In the genomic region with DNA sequence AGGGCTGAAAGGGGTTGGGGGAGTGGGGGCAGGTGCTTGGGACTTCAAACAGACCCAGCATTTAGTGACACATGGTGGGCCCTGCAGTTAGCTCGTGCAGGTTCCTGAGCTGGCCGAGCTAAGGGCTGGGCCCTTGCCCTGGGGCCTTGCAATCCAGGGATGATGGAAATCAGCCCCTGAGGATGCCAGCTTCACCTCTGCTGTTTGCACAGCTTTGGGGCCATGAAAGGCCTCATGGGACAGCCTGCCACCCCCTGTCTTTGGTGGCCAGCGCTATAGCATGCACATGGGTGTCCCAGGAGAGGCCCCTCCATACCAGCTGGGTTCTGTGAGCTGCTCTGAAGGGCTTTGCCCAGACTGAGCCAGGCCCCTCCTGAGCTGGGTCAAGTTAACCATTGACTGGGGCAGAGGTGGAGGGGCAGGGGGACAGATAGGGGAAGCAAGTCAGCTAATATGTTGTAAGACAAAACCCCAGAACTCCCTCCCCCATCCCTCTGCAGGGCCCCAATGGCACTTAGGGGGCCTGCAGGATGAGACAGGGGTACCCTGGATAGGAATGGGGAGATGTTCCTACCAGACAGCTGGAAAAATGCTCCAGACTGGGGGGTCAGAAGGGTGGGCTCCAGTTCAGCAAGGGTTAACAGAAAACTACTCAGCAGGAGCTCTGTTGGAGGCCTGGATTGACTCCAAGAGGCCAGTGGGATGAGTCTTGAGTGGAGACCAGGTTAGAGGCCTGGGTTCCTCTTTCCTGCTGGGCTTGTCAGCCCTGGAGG, we compare ENCODE assay signal across 1 cellular context.
A peak's percentile ranks its signal among the peaks of the same experiment; 100 is the strongest.
TF ChIP-seq lines count a peak whose summit lies in the region.

No MANE protein-coding gene starts in this region.

TF ChIP-seq in HepG2, 621 proteins besides CTCF, POLR2A, EP300 and RAD21 (continued from another document and continues in another):
- TF ChIP-seq, protein P1, sequence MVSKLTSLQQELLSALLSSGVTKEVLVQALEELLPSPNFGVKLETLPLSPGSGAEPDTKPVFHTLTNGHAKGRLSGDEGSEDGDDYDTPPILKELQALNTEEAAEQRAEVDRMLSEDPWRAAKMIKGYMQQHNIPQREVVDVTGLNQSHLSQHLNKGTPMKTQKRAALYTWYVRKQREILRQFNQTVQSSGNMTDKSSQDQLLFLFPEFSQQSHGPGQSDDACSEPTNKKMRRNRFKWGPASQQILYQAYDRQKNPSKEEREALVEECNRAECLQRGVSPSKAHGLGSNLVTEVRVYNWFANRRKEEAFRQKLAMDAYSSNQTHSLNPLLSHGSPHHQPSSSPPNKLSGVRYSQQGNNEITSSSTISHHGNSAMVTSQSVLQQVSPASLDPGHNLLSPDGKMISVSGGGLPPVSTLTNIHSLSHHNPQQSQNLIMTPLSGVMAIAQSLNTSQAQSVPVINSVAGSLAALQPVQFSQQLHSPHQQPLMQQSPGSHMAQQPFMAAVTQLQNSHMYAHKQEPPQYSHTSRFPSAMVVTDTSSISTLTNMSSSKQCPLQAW (CRISPR knock-in tag; IDR thresholded peaks at IDR 0.05) = peak; percentile 93
- TF ChIP-seq, protein P2, sequence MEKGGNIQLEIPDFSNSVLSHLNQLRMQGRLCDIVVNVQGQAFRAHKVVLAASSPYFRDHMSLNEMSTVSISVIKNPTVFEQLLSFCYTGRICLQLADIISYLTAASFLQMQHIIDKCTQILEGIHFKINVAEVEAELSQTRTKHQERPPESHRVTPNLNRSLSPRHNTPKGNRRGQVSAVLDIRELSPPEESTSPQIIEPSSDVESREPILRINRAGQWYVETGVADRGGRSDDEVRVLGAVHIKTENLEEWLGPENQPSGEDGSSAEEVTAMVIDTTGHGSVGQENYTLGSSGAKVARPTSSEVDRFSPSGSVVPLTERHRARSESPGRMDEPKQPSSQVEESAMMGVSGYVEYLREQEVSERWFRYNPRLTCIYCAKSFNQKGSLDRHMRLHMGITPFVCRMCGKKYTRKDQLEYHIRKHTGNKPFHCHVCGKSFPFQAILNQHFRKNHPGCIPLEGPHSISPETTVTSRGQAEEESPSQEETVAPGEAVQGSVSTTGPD (CRISPR knock-in tag; IDR thresholded peaks at IDR 0.05) = peak; percentile 54
- TF ChIP-seq ZNF136 (CRISPR knock-in tag; IDR thresholded peaks at IDR 0.05; ENCODE audit: low read depth) (0 out of 2 replicates have a peak, but pooled peaks have one; percentile 55), RARA (CRISPR knock-in tag; IDR thresholded peaks at IDR 0.05) (peak; percentile 45; the same call in 1 of the 2 replicates), ZNF652 (CRISPR knock-in tag; IDR thresholded peaks at IDR 0.05; ENCODE audit: borderline replicate concordance, low read depth) (peak; percentile 92), FOXC1 (CRISPR knock-in tag; IDR thresholded peaks at IDR 0.05; ENCODE audit: borderline replicate concordance) (peak; percentile 18; the same call in 1 of the 2 replicates), RXRA (CRISPR knock-in tag; IDR thresholded peaks at IDR 0.05) (peak; percentile 39; the same call in 1 of the 2 replicates), ZFP90 (CRISPR knock-in tag; IDR thresholded peaks at IDR 0.05; ENCODE audit: borderline replicate concordance) (peak; percentile 51; the same call in 1 of the 2 replicates), TEAD3 (CRISPR knock-in tag; optimal IDR thresholded peaks at IDR 0.05; ENCODE audit: borderline replicate concordance) (peak; percentile 25), ZNF292 (CRISPR knock-in tag; IDR thresholded peaks at IDR 0.05; ENCODE audit: borderline replicate concordance, low read depth) (0 out of 2 replicates have a peak, but pooled peaks have one; percentile 29), ZBTB20 (CRISPR knock-in tag; IDR thresholded peaks at IDR 0.05; ENCODE audit: borderline replicate concordance, low read depth) (peak; percentile 17; the same call in 1 of the 2 replicates), ZBTB7A (CRISPR knock-in tag; IDR thresholded peaks at IDR 0.05) (0 out of 2 replicates have a peak, but pooled peaks have one; percentile 59), GLI4 (CRISPR knock-in tag; IDR thresholded peaks at IDR 0.05; ENCODE audit: borderline replicate concordance) (0 out of 2 replicates have a peak, but pooled peaks have one; percentile 32), ZNF567 (CRISPR knock-in tag; IDR thresholded peaks at IDR 0.05; ENCODE audit: borderline replicate concordance) (0 out of 2 replicates have a peak, but pooled peaks have one; percentile 76), ZNF883 (CRISPR knock-in tag; IDR thresholded peaks at IDR 0.05; ENCODE audit: not compliant biosample characterization) (peak; percentile 63), ZNF530 (CRISPR knock-in tag; IDR thresholded peaks at IDR 0.05; ENCODE audit: low read depth) (no peak), HIVEP1 (CRISPR knock-in tag; IDR thresholded peaks at IDR 0.05) (peak; percentile 66; the same call in 1 of the 2 replicates), ZFY (CRISPR knock-in tag; IDR thresholded peaks at IDR 0.05) (peak; percentile 59; the same call in 1 of the 2 replicates)
- TF ChIP-seq, protein P3, sequence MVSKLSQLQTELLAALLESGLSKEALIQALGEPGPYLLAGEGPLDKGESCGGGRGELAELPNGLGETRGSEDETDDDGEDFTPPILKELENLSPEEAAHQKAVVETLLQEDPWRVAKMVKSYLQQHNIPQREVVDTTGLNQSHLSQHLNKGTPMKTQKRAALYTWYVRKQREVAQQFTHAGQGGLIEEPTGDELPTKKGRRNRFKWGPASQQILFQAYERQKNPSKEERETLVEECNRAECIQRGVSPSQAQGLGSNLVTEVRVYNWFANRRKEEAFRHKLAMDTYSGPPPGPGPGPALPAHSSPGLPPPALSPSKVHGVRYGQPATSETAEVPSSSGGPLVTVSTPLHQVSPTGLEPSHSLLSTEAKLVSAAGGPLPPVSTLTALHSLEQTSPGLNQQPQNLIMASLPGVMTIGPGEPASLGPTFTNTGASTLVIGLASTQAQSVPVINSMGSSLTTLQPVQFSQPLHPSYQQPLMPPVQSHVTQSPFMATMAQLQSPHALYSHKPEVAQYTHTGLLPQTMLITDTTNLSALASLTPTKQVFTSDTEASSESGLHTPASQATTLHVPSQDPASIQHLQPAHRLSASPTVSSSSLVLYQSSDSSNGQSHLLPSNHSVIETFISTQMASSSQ (IDR thresholded peaks at IDR 0.05; ENCODE audit: low read depth) = peak; percentile 89
- TF ChIP-seq, protein P3 (CRISPR knock-in tag; IDR thresholded peaks at IDR 0.05; ENCODE audit: borderline replicate concordance) = peak; percentile 94
- TF ChIP-seq, protein P4, sequence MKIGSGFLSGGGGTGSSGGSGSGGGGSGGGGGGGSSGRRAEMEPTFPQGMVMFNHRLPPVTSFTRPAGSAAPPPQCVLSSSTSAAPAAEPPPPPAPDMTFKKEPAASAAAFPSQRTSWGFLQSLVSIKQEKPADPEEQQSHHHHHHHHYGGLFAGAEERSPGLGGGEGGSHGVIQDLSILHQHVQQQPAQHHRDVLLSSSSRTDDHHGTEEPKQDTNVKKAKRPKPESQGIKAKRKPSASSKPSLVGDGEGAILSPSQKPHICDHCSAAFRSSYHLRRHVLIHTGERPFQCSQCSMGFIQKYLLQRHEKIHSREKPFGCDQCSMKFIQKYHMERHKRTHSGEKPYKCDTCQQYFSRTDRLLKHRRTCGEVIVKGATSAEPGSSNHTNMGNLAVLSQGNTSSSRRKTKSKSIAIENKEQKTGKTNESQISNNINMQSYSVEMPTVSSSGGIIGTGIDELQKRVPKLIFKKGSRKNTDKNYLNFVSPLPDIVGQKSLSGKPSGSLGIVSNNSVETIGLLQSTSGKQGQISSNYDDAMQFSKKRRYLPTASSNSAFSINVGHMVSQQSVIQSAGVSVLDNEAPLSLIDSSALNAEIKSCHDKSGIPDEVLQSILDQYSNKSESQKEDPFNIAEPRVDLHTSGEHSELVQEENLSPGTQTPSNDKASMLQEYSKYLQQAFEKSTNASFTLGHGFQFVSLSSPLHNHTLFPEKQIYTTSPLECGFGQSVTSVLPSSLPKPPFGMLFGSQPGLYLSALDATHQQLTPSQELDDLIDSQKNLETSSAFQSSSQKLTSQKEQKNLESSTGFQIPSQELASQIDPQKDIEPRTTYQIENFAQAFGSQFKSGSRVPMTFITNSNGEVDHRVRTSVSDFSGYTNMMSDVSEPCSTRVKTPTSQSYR (CRISPR knock-in tag; IDR thresholded peaks at IDR 0.05; ENCODE audit: borderline replicate concordance) = peak; percentile 58; the same call in 1 of the 2 replicates
- TF ChIP-seq, protein P5, sequence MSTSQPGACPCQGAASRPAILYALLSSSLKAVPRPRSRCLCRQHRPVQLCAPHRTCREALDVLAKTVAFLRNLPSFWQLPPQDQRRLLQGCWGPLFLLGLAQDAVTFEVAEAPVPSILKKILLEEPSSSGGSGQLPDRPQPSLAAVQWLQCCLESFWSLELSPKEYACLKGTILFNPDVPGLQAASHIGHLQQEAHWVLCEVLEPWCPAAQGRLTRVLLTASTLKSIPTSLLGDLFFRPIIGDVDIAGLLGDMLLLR (CRISPR knock-in tag; IDR thresholded peaks at IDR 0.05) = peak; percentile 35; the same call in 1 of the 2 replicates
- TF ChIP-seq, protein P6, sequence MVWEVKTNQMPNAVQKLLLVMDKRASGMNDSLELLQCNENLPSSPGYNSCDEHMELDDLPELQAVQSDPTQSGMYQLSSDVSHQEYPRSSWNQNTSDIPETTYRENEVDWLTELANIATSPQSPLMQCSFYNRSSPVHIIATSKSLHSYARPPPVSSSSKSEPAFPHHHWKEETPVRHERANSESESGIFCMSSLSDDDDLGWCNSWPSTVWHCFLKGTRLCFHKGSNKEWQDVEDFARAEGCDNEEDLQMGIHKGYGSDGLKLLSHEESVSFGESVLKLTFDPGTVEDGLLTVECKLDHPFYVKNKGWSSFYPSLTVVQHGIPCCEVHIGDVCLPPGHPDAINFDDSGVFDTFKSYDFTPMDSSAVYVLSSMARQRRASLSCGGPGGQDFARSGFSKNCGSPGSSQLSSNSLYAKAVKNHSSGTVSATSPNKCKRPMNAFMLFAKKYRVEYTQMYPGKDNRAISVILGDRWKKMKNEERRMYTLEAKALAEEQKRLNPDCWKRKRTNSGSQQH (CRISPR knock-in tag; IDR thresholded peaks at IDR 0.05; ENCODE audit: low read depth) = 0 out of 2 replicates have a peak, but pooled peaks have one; percentile 22
- TF ChIP-seq, protein P7, sequence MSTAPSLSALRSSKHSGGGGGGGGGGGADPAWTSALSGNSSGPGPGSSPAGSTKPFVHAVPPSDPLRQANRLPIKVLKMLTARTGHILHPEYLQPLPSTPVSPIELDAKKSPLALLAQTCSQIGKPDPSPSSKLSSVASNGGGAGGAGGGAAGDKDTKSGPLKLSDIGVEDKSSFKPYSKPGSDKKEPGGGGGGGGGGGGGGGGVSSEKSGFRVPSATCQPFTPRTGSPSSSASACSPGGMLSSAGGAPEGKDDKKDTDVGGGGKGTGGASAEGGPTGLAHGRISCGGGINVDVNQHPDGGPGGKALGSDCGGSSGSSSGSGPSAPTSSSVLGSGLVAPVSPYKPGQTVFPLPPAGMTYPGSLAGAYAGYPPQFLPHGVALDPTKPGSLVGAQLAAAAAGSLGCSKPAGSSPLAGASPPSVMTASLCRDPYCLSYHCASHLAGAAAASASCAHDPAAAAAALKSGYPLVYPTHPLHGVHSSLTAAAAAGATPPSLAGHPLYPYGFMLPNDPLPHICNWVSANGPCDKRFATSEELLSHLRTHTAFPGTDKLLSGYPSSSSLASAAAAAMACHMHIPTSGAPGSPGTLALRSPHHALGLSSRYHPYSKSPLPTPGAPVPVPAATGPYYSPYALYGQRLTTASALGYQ (CRISPR knock-in tag; IDR thresholded peaks at IDR 0.05) = no peak
- TF ChIP-seq, protein P8, sequence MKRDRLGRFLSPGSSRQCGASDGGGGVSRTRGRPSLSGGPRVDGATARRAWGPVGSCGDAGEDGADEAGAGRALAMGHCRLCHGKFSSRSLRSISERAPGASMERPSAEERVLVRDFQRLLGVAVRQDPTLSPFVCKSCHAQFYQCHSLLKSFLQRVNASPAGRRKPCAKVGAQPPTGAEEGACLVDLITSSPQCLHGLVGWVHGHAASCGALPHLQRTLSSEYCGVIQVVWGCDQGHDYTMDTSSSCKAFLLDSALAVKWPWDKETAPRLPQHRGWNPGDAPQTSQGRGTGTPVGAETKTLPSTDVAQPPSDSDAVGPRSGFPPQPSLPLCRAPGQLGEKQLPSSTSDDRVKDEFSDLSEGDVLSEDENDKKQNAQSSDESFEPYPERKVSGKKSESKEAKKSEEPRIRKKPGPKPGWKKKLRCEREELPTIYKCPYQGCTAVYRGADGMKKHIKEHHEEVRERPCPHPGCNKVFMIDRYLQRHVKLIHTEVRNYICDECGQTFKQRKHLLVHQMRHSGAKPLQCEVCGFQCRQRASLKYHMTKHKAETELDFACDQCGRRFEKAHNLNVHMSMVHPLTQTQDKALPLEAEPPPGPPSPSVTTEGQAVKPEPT (CRISPR knock-in tag; IDR thresholded peaks at IDR 0.05; ENCODE audit: low read depth) = 0 out of 2 replicates have a peak, but pooled peaks have one; percentile 27
- TF ChIP-seq, protein P9, sequence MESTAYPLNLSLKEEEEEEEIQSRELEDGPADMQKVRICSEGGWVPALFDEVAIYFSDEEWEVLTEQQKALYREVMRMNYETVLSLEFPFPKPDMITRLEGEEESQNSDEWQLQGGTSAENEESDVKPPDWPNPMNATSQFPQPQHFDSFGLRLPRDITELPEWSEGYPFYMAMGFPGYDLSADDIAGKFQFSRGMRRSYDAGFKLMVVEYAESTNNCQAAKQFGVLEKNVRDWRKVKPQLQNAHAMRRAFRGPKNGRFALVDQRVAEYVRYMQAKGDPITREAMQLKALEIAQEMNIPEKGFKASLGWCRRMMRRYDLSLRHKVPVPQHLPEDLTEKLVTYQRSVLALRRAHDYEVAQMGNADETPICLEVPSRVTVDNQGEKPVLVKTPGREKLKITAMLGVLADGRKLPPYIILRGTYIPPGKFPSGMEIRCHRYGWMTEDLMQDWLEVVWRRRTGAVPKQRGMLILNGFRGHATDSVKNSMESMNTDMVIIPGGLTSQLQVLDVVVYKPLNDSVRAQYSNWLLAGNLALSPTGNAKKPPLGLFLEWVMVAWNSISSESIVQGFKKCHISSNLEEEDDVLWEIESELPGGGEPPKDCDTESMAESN (CRISPR knock-in tag; conservative IDR thresholded peaks at IDR 0.05) = no peak
- TF ChIP-seq, protein P10, sequence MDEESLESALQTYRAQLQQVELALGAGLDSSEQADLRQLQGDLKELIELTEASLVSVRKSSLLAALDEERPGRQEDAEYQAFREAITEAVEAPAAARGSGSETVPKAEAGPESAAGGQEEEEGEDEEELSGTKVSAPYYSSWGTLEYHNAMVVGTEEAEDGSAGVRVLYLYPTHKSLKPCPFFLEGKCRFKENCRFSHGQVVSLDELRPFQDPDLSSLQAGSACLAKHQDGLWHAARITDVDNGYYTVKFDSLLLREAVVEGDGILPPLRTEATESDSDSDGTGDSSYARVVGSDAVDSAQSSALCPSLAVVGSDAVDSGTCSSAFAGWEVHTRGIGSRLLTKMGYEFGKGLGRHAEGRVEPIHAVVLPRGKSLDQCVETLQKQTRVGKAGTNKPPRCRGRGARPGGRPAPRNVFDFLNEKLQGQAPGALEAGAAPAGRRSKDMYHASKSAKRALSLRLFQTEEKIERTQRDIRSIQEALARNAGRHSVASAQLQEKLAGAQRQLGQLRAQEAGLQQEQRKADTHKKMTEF (CRISPR knock-in tag; IDR thresholded peaks at IDR 0.05) = peak; percentile 47; the same call in 1 of the 2 replicates
